ENCODE assay signal across 9 cellular contexts in the genomic region with DNA sequence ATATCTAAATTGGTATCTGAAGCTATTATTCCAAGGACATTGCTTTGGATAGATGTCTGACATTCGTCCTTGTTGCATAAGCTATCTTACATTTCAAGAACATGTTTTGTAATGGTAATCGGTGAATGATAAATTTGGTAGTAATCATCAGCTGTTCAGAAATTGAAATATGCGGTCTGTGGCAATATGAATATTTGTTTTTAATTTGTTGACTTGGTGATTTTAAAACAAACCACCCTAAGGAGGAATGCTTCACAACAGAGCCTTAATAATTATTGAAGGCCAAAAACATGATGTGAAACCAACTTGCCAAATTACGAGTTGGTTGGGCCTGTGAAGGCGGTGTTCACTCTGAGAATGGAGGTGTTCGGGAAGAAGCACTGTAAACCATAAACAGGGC.
"Had no signal": no experiment of that assay in that cellular context is flagged by ENCODE, and none has a peak within 500 bp of the region (broad histone marks: within the 10 kb centered on the region; RNA-seq: fewer than 3 reads in every experiment).

No MANE protein-coding gene starts in this region.

- DNase-seq: GM23248, GOT3, H7, HFFc6 had no signal

- H3K4me3 ChIP-seq: GM23248, HAP-1, K562 had no signal

- H3K4me1 ChIP-seq: HAP-1 had no signal

- H3K36me3 ChIP-seq: HAP-1 had no signal

- H3K9me3 ChIP-seq: HAP-1 had no signal

- H3K27ac ChIP-seq: GM23248, HL-60 had no signal

- ATAC-seq: HCT116, HepG2, K562 had no signal
